Comparison of ENCODE assay signal across 8 cellular contexts in the genomic region with DNA sequence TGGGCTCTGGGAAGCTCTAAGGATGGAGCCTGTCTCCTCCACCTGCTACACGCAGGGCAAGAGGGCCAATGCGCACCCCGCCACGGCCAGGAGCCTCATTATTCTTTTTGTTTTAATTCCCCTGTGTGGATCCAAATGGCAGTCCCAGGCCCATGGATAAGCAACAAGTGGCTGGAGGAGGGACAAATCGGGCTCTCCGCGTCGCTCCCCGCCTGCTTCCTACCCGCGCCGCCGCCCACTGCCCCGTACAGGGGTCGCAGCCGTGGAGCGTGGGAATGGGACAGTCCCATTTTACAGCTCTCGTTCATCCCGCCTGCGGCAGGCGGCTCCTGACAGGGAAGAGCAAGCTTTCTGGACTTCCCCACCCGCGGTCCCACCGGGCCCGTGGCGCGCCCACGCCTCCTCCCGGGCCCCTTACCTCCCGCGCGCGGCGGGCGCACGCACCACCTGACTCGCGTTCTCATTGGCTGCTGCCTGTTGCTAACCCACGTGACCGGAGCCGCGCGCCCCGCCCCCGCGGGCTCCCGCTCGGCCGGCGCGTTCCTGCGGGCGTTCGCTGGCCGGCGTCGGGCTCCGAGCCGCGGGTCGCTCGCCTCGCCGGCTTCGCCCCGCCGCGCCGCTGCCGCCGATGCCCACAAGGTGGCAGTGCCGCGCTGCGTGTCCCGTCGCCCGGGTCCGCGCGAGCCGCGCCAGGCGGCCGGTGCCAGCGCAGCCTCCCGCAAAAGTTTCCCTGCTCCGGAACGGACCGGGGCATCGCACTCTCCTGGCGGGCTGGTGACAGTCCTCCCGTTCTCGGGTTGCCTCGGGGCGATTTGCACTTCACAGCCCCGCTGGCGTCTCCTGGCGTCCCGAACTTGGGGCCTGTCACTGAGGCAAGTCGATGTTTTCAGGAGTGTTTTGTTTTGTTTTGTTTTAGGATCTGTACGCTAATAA.
DNase-seq lines count a peak whose midpoint lies in the region; ATAC-seq and TF ChIP-seq lines count a peak whose summit lies in the region.

No MANE protein-coding gene starts in this region.

- CTCF ChIA-PET in WTC11 (lab: Charles Lee) = interaction anchor here (0.7 to 3.0 kb wide), 21 partner anchors 17 to 1410 kb away, joined by 3 to 17 read pairs (median 3); partner anchors contain the start of gene JARID2

- peaks cover 28% of the 10 kb centered on the region for H3K27me3 Mint-ChIP-seq in WTC11 (ENCODE audit: low read depth)

- H3K36me3 Mint-ChIP-seq in WTC11 = peaks cover 18% of the 10 kb centered on the region

- no peak overlapping the region for H3K27ac Mint-ChIP-seq in WTC11

- WGBS in spleen, 5 donors = 1 to 3% (median 3%) methylated on average over 35 to 101 of the region's 101 CpGs

- H3K27ac ChIP-seq in caudate nucleus (ENCODE audit: low read depth, low read length) (peak overlapping the region; percentile 86), spleen (peak overlapping the region; percentile 82 to 90 (median 88))

- peak in 2 of 3 donors; percentile 48 to 57 for TF ChIP-seq POLR2A in spleen (IDR thresholded peaks at IDR 0.05)

- H3K4me1 ChIP-seq in spleen = peaks cover 4 to 34% (median 21%) of the 10 kb centered on the region in 6 donors

- TF ChIP-seq CTCF in WTC11 (IDR thresholded peaks at IDR 0.05) (peak; percentile 68), spleen (IDR thresholded peaks at IDR 0.05 in 8 of 11, conservative IDR thresholded peaks at IDR 0.05 in 3 of 11) (peak in 10 of 11 experiments; percentile 27 to 90 (median 73))

- H3K27me3 ChIP-seq in spleen (replicated peaks in 1 of 7) = no peaks in the 10 kb centered on the region

- H3K9me3 ChIP-seq in spleen = no peaks in the 10 kb centered on the region

- H3K36me3 ChIP-seq in spleen = no peaks in the 10 kb centered on the region

- H3K4me3 Mint-ChIP-seq in WTC11 = peak overlapping the region; percentile 62

- DNase-seq in AG08395 (ENCODE audit: low spot score) (peak; percentile 96), NCI-H2171 (lab: John Stamatoyannopoulos, UW) (peak; percentile 90), WTC11 (ENCODE audit: low spot score) (peak; percentile 88), caudate nucleus (lab: John Stamatoyannopoulos, UW) (peak in 60 of 61 donors; percentile 35 to 93 (median 84)), inferior parietal cortex (ENCODE audit: extremely low spot score) (peak; percentile 89), spleen (peak; percentile 98)

- peak overlapping the region; percentile 54 to 76 (median 64) for H3K4me3 ChIP-seq in spleen

- H3K4me1 Mint-ChIP-seq in WTC11 = peaks cover 28% of the 10 kb centered on the region

- H3K9me3 Mint-ChIP-seq in WTC11 = peaks cover 20% of the 10 kb centered on the region

- POLR2A ChIA-PET in WTC11 (lab: Charles Lee) = no interaction called here

- peak; percentile 94 for ATAC-seq in GM18868 (IDR thresholded peaks at IDR 0.05; ENCODE audit: unreplicated experiment)
- ATAC-seq in HG03103 (IDR thresholded peaks at IDR 0.05; ENCODE audit: low read depth, unreplicated experiment) = peak; percentile 89
- ATAC-seq in WTC11 = peak; percentile 87

- intact Hi-C loops in spleen (cut with DNase I; ENCODE audit: low total_unique reads) = no loop called here

TF ChIP-seq in WTC11, 78 proteins besides CTCF, POLR2A, EP300 and RAD21 (continues in another document):
- TF ChIP-seq NR2C2 (CRISPR knock-in tag; IDR thresholded peaks at IDR 0.05) = no peak
- TF ChIP-seq ERG (CRISPR knock-in tag; IDR thresholded peaks at IDR 0.05) = no peak
- TF ChIP-seq, protein P1, sequence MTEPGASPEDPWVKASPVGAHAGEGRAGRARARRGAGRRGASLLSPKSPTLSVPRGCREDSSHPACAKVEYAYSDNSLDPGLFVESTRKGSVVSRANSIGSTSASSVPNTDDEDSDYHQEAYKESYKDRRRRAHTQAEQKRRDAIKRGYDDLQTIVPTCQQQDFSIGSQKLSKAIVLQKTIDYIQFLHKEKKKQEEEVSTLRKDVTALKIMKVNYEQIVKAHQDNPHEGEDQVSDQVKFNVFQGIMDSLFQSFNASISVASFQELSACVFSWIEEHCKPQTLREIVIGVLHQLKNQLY (CRISPR knock-in tag; IDR thresholded peaks at IDR 0.05) = no peak
- peak; percentile 84; the same call in 1 of the 2 replicates for TF ChIP-seq KAT7 (CRISPR knock-in tag; IDR thresholded peaks at IDR 0.05; ENCODE audit: borderline replicate concordance)
- no peak for TF ChIP-seq IRF1 (CRISPR knock-in tag; IDR thresholded peaks at IDR 0.05)
- no peak for TF ChIP-seq STAT6 (CRISPR knock-in tag; conservative IDR thresholded peaks at IDR 0.05; ENCODE audit: low read depth)
- no peak for TF ChIP-seq CREB1 (CRISPR knock-in tag; IDR thresholded peaks at IDR 0.05)
- TF ChIP-seq HMGXB4 (CRISPR knock-in tag; IDR thresholded peaks at IDR 0.05) = no peak
- TF ChIP-seq, protein P2, sequence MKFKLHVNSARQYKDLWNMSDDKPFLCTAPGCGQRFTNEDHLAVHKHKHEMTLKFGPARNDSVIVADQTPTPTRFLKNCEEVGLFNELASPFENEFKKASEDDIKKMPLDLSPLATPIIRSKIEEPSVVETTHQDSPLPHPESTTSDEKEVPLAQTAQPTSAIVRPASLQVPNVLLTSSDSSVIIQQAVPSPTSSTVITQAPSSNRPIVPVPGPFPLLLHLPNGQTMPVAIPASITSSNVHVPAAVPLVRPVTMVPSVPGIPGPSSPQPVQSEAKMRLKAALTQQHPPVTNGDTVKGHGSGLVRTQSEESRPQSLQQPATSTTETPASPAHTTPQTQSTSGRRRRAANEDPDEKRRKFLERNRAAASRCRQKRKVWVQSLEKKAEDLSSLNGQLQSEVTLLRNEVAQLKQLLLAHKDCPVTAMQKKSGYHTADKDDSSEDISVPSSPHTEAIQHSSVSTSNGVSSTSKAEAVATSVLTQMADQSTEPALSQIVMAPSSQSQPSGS (CRISPR knock-in tag; IDR thresholded peaks at IDR 0.05; ENCODE audit: borderline replicate concordance, low read depth) = no peak

Comparison
In these comparisons a context has a peak if more than half of its experiments do, and no peak if none do; other contexts are left out.
1. Peak in every context shown above with its lines: DNase-seq, ATAC-seq, H3K4me3 ChIP-seq and H3K27ac ChIP-seq.